In the genomic region with DNA sequence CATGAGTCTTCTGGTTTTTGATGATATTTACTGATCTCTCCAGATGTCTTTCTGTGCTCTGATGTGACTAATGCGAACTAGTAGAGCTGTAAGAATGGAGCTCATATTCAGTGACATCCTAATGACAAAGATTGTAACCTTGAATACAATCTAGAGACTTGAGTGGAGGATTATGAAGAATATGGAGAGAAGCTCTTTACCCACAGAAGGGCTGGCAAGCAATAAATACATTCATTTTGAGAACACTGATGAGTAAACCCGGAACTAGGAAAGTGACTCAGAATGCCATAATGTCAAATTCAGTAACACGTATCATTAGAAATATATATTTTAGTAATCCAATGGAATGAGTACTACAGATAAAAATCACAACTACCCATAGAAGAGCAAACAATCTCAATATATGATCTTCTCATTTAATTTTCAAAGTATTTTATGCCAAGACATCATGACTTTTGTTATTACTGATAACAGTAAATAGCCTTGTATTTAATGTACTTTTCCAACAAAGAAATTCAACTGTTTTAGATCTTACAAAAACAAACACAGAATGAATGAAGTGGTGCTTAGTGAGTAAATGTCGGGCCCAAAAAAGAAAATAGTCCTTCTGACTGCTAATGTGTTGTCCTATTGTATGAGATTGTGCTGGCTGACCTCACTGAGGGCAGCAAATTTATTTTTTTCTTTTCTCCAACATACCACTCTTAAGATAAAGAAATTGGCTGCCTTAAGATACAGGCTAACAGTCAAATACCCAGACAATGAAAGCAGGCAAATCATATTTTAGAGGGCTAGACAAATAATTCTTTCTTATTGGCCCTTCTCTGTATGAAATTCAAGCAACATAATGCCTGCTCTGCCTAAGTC, we compare ENCODE assay signal across 9 cellular contexts. TPM values are rescaled to one million over a fixed set of nuclear protein-coding genes. Genes with fewer than 3 reads are reported as not detected.
DNase-seq lines count a peak whose midpoint lies in the region; ATAC-seq and TF ChIP-seq lines count a peak whose summit lies in the region.
"Had no signal": no experiment of that assay in that cellular context is flagged by ENCODE, and none has a peak within 500 bp of the region (broad histone marks: within the 10 kb centered on the region; RNA-seq: fewer than 3 reads in every experiment).

No MANE protein-coding gene starts in this region.

- TF ChIP-seq CTCF in fibroblast of villous mesenchyme (IDR thresholded peaks at IDR 0.05; ENCODE audit: insufficient read depth, low read depth, low read length) (no peak), lower leg skin (IDR thresholded peaks at IDR 0.05) (no peak), upper lobe of left lung (IDR thresholded peaks at IDR 0.05) (no peak)

- H3K9me3 ChIP-seq in upper lobe of left lung: no peaks in the 10 kb centered on the region

- no peak overlapping the region for H3K27ac ChIP-seq in upper lobe of left lung
- H3K27ac ChIP-seq: HL-60 had no signal

- no peak for TF ChIP-seq POLR2A in lower leg skin (IDR thresholded peaks at IDR 0.05)
- no peak for TF ChIP-seq POLR2A in upper lobe of left lung (IDR thresholded peaks at IDR 0.05)

- 61 to 77% methylated on average over 4 of the region's 4 CpGs for WGBS in lower leg skin, 2 donors
- 63 to 68% methylated on average over 4 of the region's 4 CpGs for WGBS in upper lobe of left lung, 2 donors

- H3K27me3 ChIP-seq in upper lobe of left lung: no peaks in the 10 kb centered on the region

- H3K36me3 ChIP-seq in upper lobe of left lung: no peaks in the 10 kb centered on the region

- H3K4me3 ChIP-seq in fibroblast of villous mesenchyme (ENCODE audit: low read depth, low read length) (no peak overlapping the region), lower leg skin (ENCODE audit: low read depth, poor library complexity, severe bottlenecking) (no peak overlapping the region), upper lobe of left lung (no peak overlapping the region)

- ATAC-seq in GM18499 (IDR thresholded peaks at IDR 0.05; ENCODE audit: insufficient read depth, unreplicated experiment) (peak; percentile 88), GM21786 (IDR thresholded peaks at IDR 0.05; ENCODE audit: unreplicated experiment) (peak; percentile 76), upper lobe of left lung (ENCODE audit: low FRiP score in 2 of 2) (no peak)

- H3K4me1 ChIP-seq in upper lobe of left lung: no peaks in the 10 kb centered on the region

- peak; percentile 62 for DNase-seq in LHCN-M2 (ENCODE audit: low read depth)
- DNase-seq in fibroblast of villous mesenchyme (ENCODE audit: low read depth): peak; percentile 18
- DNase-seq in putamen (ENCODE audit: low spot score): no peak
- DNase-seq in lower leg skin (ENCODE audit: low spot score in 2 of 2): no peak
- DNase-seq in upper lobe of left lung: no peak
- no peak for DNase-seq in NCI-H526 treated with DMSO at 0.1 percent for 48 hours (lab: John Stamatoyannopoulos, UW)

- intact Hi-C loops in lower leg skin (cut with DNase I; ENCODE audit: low total_unique reads): no loop called here

- TF ChIP-seq EP300 in upper lobe of left lung (IDR thresholded peaks at IDR 0.05): no peak

RNA-seq across cellular contexts. Expression of a gene that starts 49.2 kb away (rescaled TPM):
- total RNA-seq in LHCN-M2 (2014; rRNA removed) (25.4 and 25.9 TPM in 2 replicates), fibroblast of villous mesenchyme (25.8 and 28.1 TPM in 2 replicates), lower leg skin (10 to 100 TPM; 13.8 to 19.3 (median 18.2) TPM), upper lobe of left lung (10 to 100 TPM; 21.5 to 56.6 (median 35.0) TPM)
- 18.0 TPM for polyA plus RNA-seq in LHCN-M2 (2012)

Comparison
In these comparisons a context has a peak if more than half of its experiments do, and no peak if none do; other contexts are left out.
1. ATAC-seq: peak in GM18499 (single experiment) and GM21786 (single experiment); none in upper lobe of left lung (0 of 2).
2. DNase-seq: peak in LHCN-M2 (single experiment) and fibroblast of villous mesenchyme (single experiment); none in putamen (single experiment), lower leg skin (0 of 2), upper lobe of left lung (0 of 2) and NCI-H526 treated with DMSO at 0.1 percent for 48 hours (single experiment).